In genomic region chr6:106527979-106528378, GRCh38 we compare ENCODE assay signal across 9 cellular contexts.
DNase-seq lines count a peak whose midpoint lies in the region; ATAC-seq, FAIRE-seq and TF ChIP-seq lines count a peak whose summit lies in the region.
"Had no signal": no experiment of that assay in that cellular context is flagged by ENCODE, and none has a peak within 500 bp of the region (broad histone marks: within the 10 kb centered on the region; RNA-seq: fewer than 3 reads in every experiment).

No MANE protein-coding gene starts in this region.

- ATAC-seq in central memory CD8-positive, alpha-beta T cell (replicated peaks; ENCODE audit: extremely low read depth, poor library complexity, severe bottlenecking), result no peak
- no peak for ATAC-seq in pancreas

- no peaks in the 10 kb centered on the region for H3K27me3 ChIP-seq in pancreas

- DNase-seq in T-helper 2 cell treated with Interferon-gamma antibody and Interleukin-4, amounts not matched to agents 5 μg/mL and 100 μg/mL, for 36 hours (ENCODE audit: low spot score), result no peak
- DNase-seq in T-helper 2 cell (no peak), NCI-H460 (ENCODE audit: extremely low read depth, low read depth) (peak; percentile 74), renal cortical epithelial cell (ENCODE audit: low read depth) (peak; percentile 99), pancreas (no peak), DMS79 treated with DMSO at 0.1 percent for 48 hours (lab: John Stamatoyannopoulos, UW) (no peak), GM13977 (ENCODE audit: low spot score) (no peak)
- no peak for DNase-seq in central memory CD8-positive, alpha-beta T cell (ENCODE audit: low spot score in 2 of 2)

- FAIRE-seq in pancreas (lab: Jason Lieb, UNC), result no peak

- TF ChIP-seq CTCF in pancreas (IDR thresholded peaks at IDR 0.05) (no peak), GM13977 (IDR thresholded peaks at IDR 0.05; ENCODE audit: extremely low read depth, insufficient read depth, missing control alignments) (no peak)

- in situ Hi-C loops in GM13977 (cut with MboI; ENCODE audit: low pct_unique_long_range_greater_than_20kb, low sequenced_read_pairs, unreplicated experiment), result no loop called here

- no peak overlapping the region for H3K4me3 Mint-ChIP-seq in T-helper 2 cell treated with Interferon-gamma antibody and Interleukin-4, amounts not matched to agents 5 μg/mL and 100 μg/mL, for 36 hours
- H3K4me3 Mint-ChIP-seq in central memory CD8-positive, alpha-beta T cell, result no peak overlapping the region

- H3K4me3 ChIP-seq in pancreas, result no peak overlapping the region

- peaks cover 56% of the 10 kb centered on the region for H3K4me1 Mint-ChIP-seq in T-helper 2 cell treated with Interferon-gamma antibody and Interleukin-4, amounts not matched to agents 5 μg/mL and 100 μg/mL, for 36 hours (ENCODE audit: low read depth)
- peaks cover 62% of the 10 kb centered on the region for H3K4me1 Mint-ChIP-seq in central memory CD8-positive, alpha-beta T cell

- H3K27ac Mint-ChIP-seq in T-helper 2 cell treated with Interferon-gamma antibody and Interleukin-4, amounts not matched to agents 5 μg/mL and 100 μg/mL, for 36 hours, result peak overlapping the region; percentile 57
- H3K27ac Mint-ChIP-seq in central memory CD8-positive, alpha-beta T cell (ENCODE audit: low read depth), result peak overlapping the region; percentile 65

- H3K27me3 Mint-ChIP-seq in T-helper 2 cell treated with Interferon-gamma antibody and Interleukin-4, amounts not matched to agents 5 μg/mL and 100 μg/mL, for 36 hours (ENCODE audit: low read depth), result no peaks in the 10 kb centered on the region
- no peaks in the 10 kb centered on the region for H3K27me3 Mint-ChIP-seq in central memory CD8-positive, alpha-beta T cell
- H3K27me3 Mint-ChIP-seq: IgD-negative memory B cell had no signal

- 63 to 83% methylated on average over 3 of the region's 3 CpGs for WGBS in pancreas, 2 donors

- peaks cover 0 to 3% (median 3%) of the 10 kb centered on the region in 3 donors for H3K4me1 ChIP-seq in pancreas

- peaks cover 59% of the 10 kb centered on the region for H3K36me3 Mint-ChIP-seq in T-helper 2 cell treated with Interferon-gamma antibody and Interleukin-4, amounts not matched to agents 5 μg/mL and 100 μg/mL, for 36 hours (ENCODE audit: low read depth)
- peaks cover 60% of the 10 kb centered on the region for H3K36me3 Mint-ChIP-seq in central memory CD8-positive, alpha-beta T cell (ENCODE audit: insufficient read depth)

- H3K9me3 Mint-ChIP-seq in T-helper 2 cell treated with Interferon-gamma antibody and Interleukin-4, amounts not matched to agents 5 μg/mL and 100 μg/mL, for 36 hours, result no peaks in the 10 kb centered on the region
- H3K9me3 Mint-ChIP-seq in central memory CD8-positive, alpha-beta T cell, result no peaks in the 10 kb centered on the region
- H3K9me3 Mint-ChIP-seq: IgD-negative memory B cell had no signal

- H3K9me3 ChIP-seq in pancreas, result no peaks in the 10 kb centered on the region

- no peaks in the 10 kb centered on the region for H3K36me3 ChIP-seq in pancreas

- intact Hi-C loops in pancreas (cut with DNase I), result no loop called here

- H3K27ac ChIP-seq in pancreas, result no peak overlapping the region

Comparison
In these comparisons a context has a peak if more than half of its experiments do, and no peak if none do; other contexts are left out.
1. DNase-seq: peak in NCI-H460 (single experiment) and renal cortical epithelial cell (single experiment); none in T-helper 2 cell treated with Interferon-gamma antibody and Interleukin-4, amounts not matched to agents 5 μg/mL and 100 μg/mL, for 36 hours (single experiment), T-helper 2 cell (0 of 5), central memory CD8-positive, alpha-beta T cell (0 of 2), pancreas (0 of 6), DMS79 treated with DMSO at 0.1 percent for 48 hours (single experiment) and GM13977 (single experiment).